ENCODE assay signal across 1 cellular context in the genomic region with DNA sequence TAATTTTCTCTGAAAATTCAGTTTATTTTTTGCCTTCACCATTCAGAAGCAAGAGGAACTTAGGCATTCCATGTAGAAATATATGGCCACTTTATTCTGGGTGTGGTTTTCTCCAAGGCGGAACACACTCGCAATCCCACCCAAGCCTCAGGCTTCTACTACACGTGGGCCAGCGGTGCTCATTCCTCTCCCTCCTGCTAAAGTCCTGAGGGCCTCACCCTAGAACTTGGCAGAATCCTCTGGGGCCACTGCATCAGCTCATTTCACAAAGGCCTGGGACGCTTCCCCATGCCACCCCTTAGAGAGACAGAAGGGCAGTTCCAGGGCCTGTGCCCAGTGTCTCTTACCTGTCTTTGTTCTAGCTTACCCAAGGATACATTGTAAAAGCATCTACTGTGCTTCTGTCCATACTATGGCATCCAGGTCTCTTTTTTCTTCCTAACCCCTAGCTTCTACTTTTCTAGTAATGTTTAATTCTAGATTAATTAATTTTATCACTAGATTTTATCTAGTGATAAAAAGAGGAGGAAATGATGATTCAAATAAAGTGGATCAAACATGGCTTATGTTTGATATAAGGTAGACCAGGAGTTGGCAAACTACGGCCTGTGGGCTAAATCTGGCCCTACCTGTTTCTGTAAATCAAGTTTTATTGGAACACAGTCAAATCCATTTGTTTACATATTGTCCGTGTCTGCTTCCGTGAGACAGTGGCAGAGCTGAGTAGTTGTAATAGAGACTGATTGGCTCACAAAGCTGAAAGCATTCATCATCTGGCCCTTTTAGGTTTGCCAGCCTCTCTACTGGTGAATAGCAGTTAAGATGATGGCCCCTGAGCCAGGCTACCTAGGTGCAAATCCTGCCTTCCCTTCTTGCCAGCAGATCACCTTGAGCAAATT.
TF ChIP-seq lines count a peak whose summit lies in the region.

No MANE protein-coding gene starts in this region.

TF ChIP-seq in SK-N-SH treated with all-trans-retinoic acid at 6 μM for 48 hours, 23 proteins besides CTCF, POLR2A, EP300 and RAD21 (continued from another document):
- TF ChIP-seq SNAI2 (CRISPR knock-in tag; IDR thresholded peaks at IDR 0.05) (no peak), PPARA (CRISPR knock-in tag; IDR thresholded peaks at IDR 0.05; ENCODE audit: borderline replicate concordance) (no peak), ARNTL (CRISPR knock-in tag; IDR thresholded peaks at IDR 0.05; ENCODE audit: borderline replicate concordance, low read depth) (no peak), OSR1 (CRISPR knock-in tag; IDR thresholded peaks at IDR 0.05) (no peak), TOX (CRISPR knock-in tag; IDR thresholded peaks at IDR 0.05; ENCODE audit: borderline replicate concordance) (no peak), RARB (CRISPR knock-in tag; IDR thresholded peaks at IDR 0.05) (no peak), CSDC2 (CRISPR knock-in tag; IDR thresholded peaks at IDR 0.05) (no peak), ISL1 (CRISPR knock-in tag; IDR thresholded peaks at IDR 0.05) (no peak), ZFP30 (CRISPR knock-in tag; IDR thresholded peaks at IDR 0.05) (no peak), ZNF8 (CRISPR knock-in tag; IDR thresholded peaks at IDR 0.05) (no peak)
- TF ChIP-seq, protein P1, sequence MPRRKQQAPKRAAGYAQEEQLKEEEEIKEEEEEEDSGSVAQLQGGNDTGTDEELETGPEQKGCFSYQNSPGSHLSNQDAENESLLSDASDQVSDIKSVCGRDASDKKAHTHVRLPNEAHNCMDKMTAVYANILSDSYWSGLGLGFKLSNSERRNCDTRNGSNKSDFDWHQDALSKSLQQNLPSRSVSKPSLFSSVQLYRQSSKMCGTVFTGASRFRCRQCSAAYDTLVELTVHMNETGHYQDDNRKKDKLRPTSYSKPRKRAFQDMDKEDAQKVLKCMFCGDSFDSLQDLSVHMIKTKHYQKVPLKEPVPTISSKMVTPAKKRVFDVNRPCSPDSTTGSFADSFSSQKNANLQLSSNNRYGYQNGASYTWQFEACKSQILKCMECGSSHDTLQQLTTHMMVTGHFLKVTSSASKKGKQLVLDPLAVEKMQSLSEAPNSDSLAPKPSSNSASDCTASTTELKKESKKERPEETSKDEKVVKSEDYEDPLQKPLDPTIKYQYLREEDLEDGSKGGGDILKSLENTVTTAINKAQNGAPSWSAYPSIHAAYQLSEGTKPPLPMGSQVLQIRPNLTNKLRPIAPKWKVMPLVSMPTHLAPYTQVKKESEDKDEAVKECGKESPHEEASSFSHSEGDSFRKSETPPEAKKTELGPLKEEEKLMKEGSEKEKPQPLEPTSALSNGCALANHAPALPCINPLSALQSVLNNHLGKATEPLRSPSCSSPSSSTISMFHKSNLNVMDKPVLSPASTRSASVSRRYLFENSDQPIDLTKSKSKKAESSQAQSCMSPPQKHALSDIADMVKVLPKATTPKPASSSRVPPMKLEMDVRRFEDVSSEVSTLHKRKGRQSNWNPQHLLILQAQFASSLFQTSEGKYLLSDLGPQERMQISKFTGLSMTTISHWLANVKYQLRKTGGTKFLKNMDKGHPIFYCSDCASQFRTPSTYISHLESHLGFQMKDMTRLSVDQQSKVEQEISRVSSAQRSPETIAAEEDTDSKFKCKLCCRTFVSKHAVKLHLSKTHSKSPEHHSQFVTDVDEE (CRISPR knock-in tag; IDR thresholded peaks at IDR 0.05), result no peak
- TF ChIP-seq, protein P2, sequence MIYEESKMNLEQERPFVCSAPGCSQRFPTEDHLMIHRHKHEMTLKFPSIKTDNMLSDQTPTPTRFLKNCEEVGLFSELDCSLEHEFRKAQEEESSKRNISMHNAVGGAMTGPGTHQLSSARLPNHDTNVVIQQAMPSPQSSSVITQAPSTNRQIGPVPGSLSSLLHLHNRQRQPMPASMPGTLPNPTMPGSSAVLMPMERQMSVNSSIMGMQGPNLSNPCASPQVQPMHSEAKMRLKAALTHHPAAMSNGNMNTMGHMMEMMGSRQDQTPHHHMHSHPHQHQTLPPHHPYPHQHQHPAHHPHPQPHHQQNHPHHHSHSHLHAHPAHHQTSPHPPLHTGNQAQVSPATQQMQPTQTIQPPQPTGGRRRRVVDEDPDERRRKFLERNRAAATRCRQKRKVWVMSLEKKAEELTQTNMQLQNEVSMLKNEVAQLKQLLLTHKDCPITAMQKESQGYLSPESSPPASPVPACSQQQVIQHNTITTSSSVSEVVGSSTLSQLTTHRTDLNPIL (CRISPR knock-in tag; IDR thresholded peaks at IDR 0.05; ENCODE audit: low read depth), result no peak
- TF ChIP-seq, protein P3, sequence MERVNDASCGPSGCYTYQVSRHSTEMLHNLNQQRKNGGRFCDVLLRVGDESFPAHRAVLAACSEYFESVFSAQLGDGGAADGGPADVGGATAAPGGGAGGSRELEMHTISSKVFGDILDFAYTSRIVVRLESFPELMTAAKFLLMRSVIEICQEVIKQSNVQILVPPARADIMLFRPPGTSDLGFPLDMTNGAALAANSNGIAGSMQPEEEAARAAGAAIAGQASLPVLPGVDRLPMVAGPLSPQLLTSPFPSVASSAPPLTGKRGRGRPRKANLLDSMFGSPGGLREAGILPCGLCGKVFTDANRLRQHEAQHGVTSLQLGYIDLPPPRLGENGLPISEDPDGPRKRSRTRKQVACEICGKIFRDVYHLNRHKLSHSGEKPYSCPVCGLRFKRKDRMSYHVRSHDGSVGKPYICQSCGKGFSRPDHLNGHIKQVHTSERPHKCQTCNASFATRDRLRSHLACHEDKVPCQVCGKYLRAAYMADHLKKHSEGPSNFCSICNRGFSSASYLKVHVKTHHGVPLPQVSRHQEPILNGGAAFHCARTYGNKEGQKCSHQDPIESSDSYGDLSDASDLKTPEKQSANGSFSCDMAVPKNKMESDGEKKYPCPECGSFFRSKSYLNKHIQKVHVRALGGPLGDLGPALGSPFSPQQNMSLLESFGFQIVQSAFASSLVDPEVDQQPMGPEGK (CRISPR knock-in tag; IDR thresholded peaks at IDR 0.05; ENCODE audit: borderline replicate concordance), result no peak
